ENCODE assay signal across 8 cellular contexts in genomic region chr17:16214190-16215001, GRCh38. TPM values are rescaled to one million over a fixed set of nuclear protein-coding genes. Genes with fewer than 3 reads are reported as not detected.
DNase-seq lines count a peak whose midpoint lies in the region; ATAC-seq and TF ChIP-seq lines count a peak whose summit lies in the region.

No MANE protein-coding gene starts in this region.

- H3K27ac Mint-ChIP-seq in endothelial cell (ENCODE audit: unreplicated experiment) (peak overlapping the region; percentile 58), neural crest cell (ENCODE audit: unreplicated experiment) (peak overlapping the region; percentile 64)

- H3K4me3 Mint-ChIP-seq in endothelial cell (ENCODE audit: unreplicated experiment) (peak overlapping the region; percentile 94), neural crest cell (peak overlapping the region; percentile 95)

- H3K27me3 Mint-ChIP-seq in endothelial cell (ENCODE audit: unreplicated experiment) (peaks cover 3% of the 10 kb centered on the region), neural crest cell (ENCODE audit: low read depth) (no peaks in the 10 kb centered on the region)

- peaks cover 26% of the 10 kb centered on the region for H3K4me1 Mint-ChIP-seq in endothelial cell (ENCODE audit: unreplicated experiment)
- H3K4me1 Mint-ChIP-seq in neural crest cell, result peaks cover 38% of the 10 kb centered on the region

- TF ChIP-seq CTCF in endothelial cell (IDR thresholded peaks at IDR 0.05; ENCODE audit: unreplicated experiment) (no peak), neural crest cell (conservative IDR thresholded peaks at IDR 0.05) (no peak)

- H3K36me3 Mint-ChIP-seq in endothelial cell (ENCODE audit: low read depth, unreplicated experiment) (no peaks in the 10 kb centered on the region), neural crest cell (ENCODE audit: low read depth) (no peaks in the 10 kb centered on the region)

- DNase-seq in A172 (ENCODE audit: low spot score), result peak; percentile 32
- peak; percentile 53 for DNase-seq in SHP77 treated with DMSO at 0.1 percent for 48 hours (lab: John Stamatoyannopoulos, UW)
- no peak for DNase-seq in endothelial cell (ENCODE audit: low spot score)
- DNase-seq in neural crest cell (ENCODE audit: low read depth, low spot score), result no peak
- DNase-seq in activated CD4-positive, CD25-positive, alpha-beta regulatory T cell (lab: John Stamatoyannopoulos, UW), result no peak
- no peak for DNase-seq in AG20443 (ENCODE audit: low spot score)

- H3K9me3 Mint-ChIP-seq in endothelial cell (ENCODE audit: unreplicated experiment) (no peaks in the 10 kb centered on the region), neural crest cell (no peaks in the 10 kb centered on the region)

- peak; percentile 8 for ATAC-seq in GM18519 (IDR thresholded peaks at IDR 0.05; ENCODE audit: low FRiP score, unreplicated experiment)
- no peak for ATAC-seq in HG03565 (IDR thresholded peaks at IDR 0.05; ENCODE audit: unreplicated experiment)

RNA-seq across cellular contexts. Expression of gene NCOR1, which starts 0.9 kb away (rescaled TPM):
- 73.1 and 95.9 TPM in 2 replicates for total RNA-seq in A172 (2014; rRNA removed; shearing (Covaris generic))
- total RNA-seq in endothelial cell (ENCODE audit: unreplicated experiment), result 104 TPM
- total RNA-seq in neural crest cell, result 129 and 136 TPM in 2 replicates

RNA-seq across cellular contexts. Expression of gene PIGL, which starts 2.6 kb away (rescaled TPM):
- 16.4 and 29.3 TPM in 2 replicates for total RNA-seq in A172 (2014; rRNA removed; shearing (Covaris generic))
- total RNA-seq in endothelial cell (ENCODE audit: unreplicated experiment), result 23.1 TPM
- total RNA-seq in neural crest cell, result 31.1 and 35.3 TPM in 2 replicates

Comparison
In these comparisons a context has a peak if more than half of its experiments do, and no peak if none do; other contexts are left out.
1. DNase-seq: peak in A172 (single experiment) and SHP77 treated with DMSO at 0.1 percent for 48 hours (single experiment); none in endothelial cell (single experiment), neural crest cell (single experiment), activated CD4-positive, CD25-positive, alpha-beta regulatory T cell (0 of 4) and AG20443 (single experiment).